ENCODE assay signal across 20 cellular contexts in genomic region chr13:108306768-108307332, GRCh38.
"Had no signal": no experiment of that assay in that cellular context is flagged by ENCODE, and none has a peak within 500 bp of the region (broad histone marks: within the 10 kb centered on the region; RNA-seq: fewer than 3 reads in every experiment).

No MANE protein-coding gene starts in this region.

- H3K36me3 ChIP-seq: adrenal gland, esophagus muscularis mucosa, sigmoid colon, suprapubic skin had no signal

- H3K9me3 Mint-ChIP-seq: activated CD8-positive, alpha-beta T cell treated with anti-CD3 and anti-CD28 coated beads for 36 hours; type B pancreatic cell had no signal

- H3K27me3 ChIP-seq: adrenal gland, esophagus muscularis mucosa, foreskin keratinocyte, heart right ventricle, sigmoid colon, suprapubic skin had no signal

- H3K27me3 Mint-ChIP-seq: activated CD8-positive, alpha-beta T cell treated with anti-CD3 and anti-CD28 coated beads for 36 hours; memory B cell; type B pancreatic cell had no signal

- H3K36me3 Mint-ChIP-seq: brain, type B pancreatic cell had no signal

- H3K9me3 ChIP-seq: adrenal gland, esophagus muscularis mucosa, sigmoid colon, suprapubic skin had no signal

- H3K4me1 ChIP-seq: esophagus muscularis mucosa, foreskin keratinocyte, sigmoid colon, suprapubic skin had no signal

- H3K27ac Mint-ChIP-seq: activated CD8-positive, alpha-beta T cell treated with anti-CD3 and anti-CD28 coated beads for 36 hours; activated T-cell treated with anti-CD3 and anti-CD28 coated beads, Interleukin-2, amount 50 U/mL, for 72 hours; memory B cell; nephron progenitor cell; type B pancreatic cell had no signal

- H3K27ac ChIP-seq: adrenal gland, esophagus muscularis mucosa, foreskin keratinocyte, heart right ventricle, sigmoid colon, suprapubic skin had no signal

- DNase-seq: activated CD8-positive, alpha-beta memory T cell treated with anti-CD3 and anti-CD28 coated beads, Interleukin-2, amount 50 U/mL, for 4 hours; activated CD8-positive, alpha-beta T cell treated with anti-CD3 and anti-CD28 coated beads for 36 hours; activated naive CD4-positive, alpha-beta T cell treated with Interleukin-2 at 50 U/mL for 16 hours; activated T-cell treated with anti-CD3 and anti-CD28 coated beads, Interleukin-2, amount 50 U/mL, for 72 hours; adrenal gland; dermis blood vessel endothelial cell; foreskin keratinocyte; heart right ventricle; islet precursor cell; nephron progenitor cell; sigmoid colon; stimulated activated CD4-positive, alpha-beta T cell treated with anti-CD3 and anti-CD28 coated beads, Interleukin-2, amount 100 ng/mL, for 48 hours; stimulated activated naive CD4-positive, alpha-beta T cell treated with Interleukin-2 at 50 U/mL for 16 hours had no signal

- H3K4me3 ChIP-seq: adrenal gland, esophagus muscularis mucosa, heart right ventricle, sigmoid colon, suprapubic skin had no signal

- ATAC-seq: activated CD8-positive, alpha-beta T cell treated with anti-CD3 and anti-CD28 coated beads for 36 hours; activated T-cell treated with anti-CD3 and anti-CD28 coated beads, Interleukin-2, amount 50 U/mL, for 72 hours; foreskin keratinocyte; heart right ventricle; left lobe of liver; SK-N-SH treated with all-trans-retinoic acid at 6 μM for 48 hours had no signal

- H3K4me1 Mint-ChIP-seq: memory B cell, nephron progenitor cell had no signal

- H3K4me3 Mint-ChIP-seq: activated CD8-positive, alpha-beta T cell treated with anti-CD3 and anti-CD28 coated beads for 36 hours; activated T-cell treated with anti-CD3 and anti-CD28 coated beads, Interleukin-2, amount 50 U/mL, for 72 hours; memory B cell; nephron progenitor cell; type B pancreatic cell had no signal
